8 cellular contexts compared by ENCODE assay signal in genomic region chr14:35405304-35405996, GRCh38. TPM values are rescaled to one million over a fixed set of nuclear protein-coding genes. Genes with fewer than 3 reads are reported as not detected.
DNase-seq lines count a peak whose midpoint lies in the region; ATAC-seq, FAIRE-seq and TF ChIP-seq lines count a peak whose summit lies in the region.

No MANE protein-coding gene starts in this region.

- no peaks in the 10 kb centered on the region for H3K9me3 ChIP-seq in RWPE2 (ENCODE audit: severe bottlenecking)
- H3K9me3 ChIP-seq in esophagus muscularis mucosa, result no peaks in the 10 kb centered on the region
- H3K9me3 ChIP-seq in neuron (ENCODE audit: low read length), result no peaks in the 10 kb centered on the region

- no peak for DNase-seq in RWPE2 (ENCODE audit: low spot score)
- DNase-seq in esophagus muscularis mucosa (ENCODE audit: extremely low spot score), result no peak
- DNase-seq in HTR-8/SVneo (ENCODE audit: insufficient read length, low spot score), result no peak
- DNase-seq in 8988T, result no peak
- DNase-seq in NCI-H1436 treated with DMSO at 0.1 percent for 48 hours (lab: John Stamatoyannopoulos, UW), result no peak
- DNase-seq in HCEC 1CT, result no peak

- no peak for TF ChIP-seq EP300 in esophagus muscularis mucosa (IDR thresholded peaks at IDR 0.05)

- WGBS in esophagus muscularis mucosa, result 47% methylated on average over 10 of the region's 14 CpGs

- TF ChIP-seq CTCF in GM12875 (IDR thresholded peaks at IDR 0.05; ENCODE audit: borderline replicate concordance, insufficient read depth, low read depth, low read length) (no peak), RWPE2 (IDR thresholded peaks at IDR 0.05; ENCODE audit: poor library complexity, severe bottlenecking) (no peak), esophagus muscularis mucosa (IDR thresholded peaks at IDR 0.05) (no peak)

- H2AFZ ChIP-seq in neuron (ENCODE audit: low read depth, low read length), result no peak overlapping the region

- ATAC-seq in RWPE2 (ENCODE audit: low read depth), result no peak

- intact Hi-C loops in esophagus muscularis mucosa (cut with DNase I), result no loop called here

- H3K27ac ChIP-seq in RWPE2 (ENCODE audit: poor library complexity, severe bottlenecking) (peak overlapping the region; percentile 93), esophagus muscularis mucosa (replicated peaks in 1 of 4) (peak overlapping the region; percentile 99 to 100 (median 100))

- H3K4me3 ChIP-seq in GM12875 (ENCODE audit: low read depth, low read length) (peak overlapping the region; percentile 28), RWPE2 (ENCODE audit: severe bottlenecking) (peak overlapping the region; percentile 92), esophagus muscularis mucosa (peak overlapping the region; percentile 86 to 97 (median 93)), neuron (ENCODE audit: low read length) (peak overlapping the region; percentile 78)

- H3K36me3 ChIP-seq in RWPE2 (ENCODE audit: low read depth) (peaks cover 33% of the 10 kb centered on the region), esophagus muscularis mucosa (peaks cover 32 to 33% (median 32%) of the 10 kb centered on the region in 4 donors), neuron (ENCODE audit: insufficient read depth, low read length) (peaks cover 31% of the 10 kb centered on the region)

- FAIRE-seq in HTR-8/SVneo (lab: Jason Lieb, UNC), result no peak

- H3K4me1 ChIP-seq in RWPE2 (ENCODE audit: insufficient read depth, poor library complexity, severe bottlenecking) (peaks cover 43% of the 10 kb centered on the region), esophagus muscularis mucosa (peaks cover 31 to 36% (median 34%) of the 10 kb centered on the region in 4 donors), neuron (ENCODE audit: insufficient read depth, low read length) (peaks cover 14% of the 10 kb centered on the region)

- H3K27me3 ChIP-seq in RWPE2 (ENCODE audit: insufficient read depth, poor library complexity, severe bottlenecking), result no peaks in the 10 kb centered on the region
- H3K27me3 ChIP-seq in esophagus muscularis mucosa, result no peaks in the 10 kb centered on the region
- H3K27me3 ChIP-seq in neuron (ENCODE audit: insufficient read depth, low read length), result no peaks in the 10 kb centered on the region

- no peak for TF ChIP-seq POLR2A in esophagus muscularis mucosa (IDR thresholded peaks at IDR 0.05; ENCODE audit: low read depth)

RNA-seq across cellular contexts. Expression of gene NFKBIA, which starts 0.9 kb away (rescaled TPM):
- 100 to 1,000 TPM; 387 to 416 (median 398) TPM for total RNA-seq in esophagus muscularis mucosa

Comparison
In these comparisons a context has a peak if more than half of its experiments do, and no peak if none do; other contexts are left out.
1. H3K4me3 ChIP-seq: peak in every context shown above with its lines; median percentile 93 in esophagus muscularis mucosa; 92 in RWPE2; 78 in neuron; 28 in GM12875.